Comparison of ENCODE assay signal across 22 cellular contexts in genomic region chr17:56158344-56158743, GRCh38. TPM values are rescaled to one million over a fixed set of nuclear protein-coding genes. Genes with fewer than 3 reads are reported as not detected.
"Had no signal": no experiment of that assay in that cellular context is flagged by ENCODE, and none has a peak within 500 bp of the region (broad histone marks: within the 10 kb centered on the region; RNA-seq: fewer than 3 reads in every experiment).

No MANE protein-coding gene starts in this region.

- H3K27ac ChIP-seq: PC-9, VCaP had no signal

- H2AFZ ChIP-seq: PC-9 had no signal

- H3K4me3 Mint-ChIP-seq: activated CD4-positive, alpha-beta memory T cell treated with anti-CD3 and anti-CD28 coated beads, Interleukin-2, amount 10 ng/mL, durations not matched to agents 7 days and 5 days; activated CD4-positive, alpha-beta T cell treated with anti-CD3 and anti-CD28 coated beads for 36 hours; activated T-cell treated with anti-CD3 and anti-CD28 coated beads, Interleukin-2, amount 50 U/mL, for 72 hours had no signal

- FAIRE-seq: bronchial epithelial cell had no signal

- H3K9me3 ChIP-seq: MG63 had no signal

- DNase-seq: activated CD4-positive, alpha-beta memory T cell treated with anti-CD3 and anti-CD28 coated beads, Interleukin-2, amount 10 ng/mL, durations not matched to agents 7 days and 5 days; activated CD4-positive, alpha-beta T cell treated with anti-CD3 and anti-CD28 coated beads for 36 hours; activated CD4-positive, alpha-beta T cell treated with anti-CD3 and anti-CD28 coated beads, Interleukin-2, amount 50 U/mL, for 1 hour; activated naive CD4-positive, alpha-beta T cell treated with anti-CD3 and anti-CD28 coated beads, Interleukin-2, amount 50 U/mL, for 16 hours; activated T-cell treated with anti-CD3 and anti-CD28 coated beads, Interleukin-2, amount 50 U/mL, for 72 hours; aorta; central memory CD4-positive, alpha-beta T cell; MG63; NCI-H1105 treated with DMSO at 0.1 percent for 48 hours; NCI-H1436 treated with DMSO at 0.1 percent for 48 hours; NCI-H187; NCI-H2081; NCI-H510A treated with DMSO at 0.1 percent for 48 hours; NK-92 treated with Interleukin-12 subunit alpha and Interleukin-12 subunit beta, amount 100 ng/mL, for 24 hours; PC-9; SHP77 treated with DMSO at 0.1 percent for 48 hours had no signal

- H3K27me3 ChIP-seq: MG63 had no signal

- H3K27ac Mint-ChIP-seq: activated CD4-positive, alpha-beta memory T cell treated with anti-CD3 and anti-CD28 coated beads, Interleukin-2, amount 10 ng/mL, durations not matched to agents 7 days and 5 days; activated CD4-positive, alpha-beta T cell treated with anti-CD3 and anti-CD28 coated beads for 36 hours; activated T-helper 2 cell treated with anti-CD3 and anti-CD28 coated beads, Interferon-gamma antibody, Interleukin-2, Interleukin-4, amounts not matched to agents 10 μg/mL and 5 μg/mL and 100 μg/mL, durations not matched to agents 14 hours and 24 hours and 36 hours had no signal

- H3K4me2 ChIP-seq: PC-9 had no signal

- H3K4me3 ChIP-seq: MG63, PC-9 had no signal

- H3K36me3 ChIP-seq: MG63 had no signal

- H3K4me1 Mint-ChIP-seq: activated CD4-positive, alpha-beta memory T cell treated with anti-CD3 and anti-CD28 coated beads, Interleukin-2, amount 10 ng/mL, durations not matched to agents 7 days and 5 days; activated CD4-positive, alpha-beta T cell treated with anti-CD3 and anti-CD28 coated beads for 36 hours had no signal

- ATAC-seq: activated CD4-positive, alpha-beta T cell treated with anti-CD3 and anti-CD28 coated beads for 36 hours; activated T-cell treated with anti-CD3 and anti-CD28 coated beads, Interleukin-2, amount 50 U/mL, for 72 hours had no signal

- H3K9me3 Mint-ChIP-seq: activated CD4-positive, alpha-beta memory T cell treated with anti-CD3 and anti-CD28 coated beads, Interleukin-2, amount 10 ng/mL, durations not matched to agents 7 days and 5 days; activated T-cell treated with anti-CD3 and anti-CD28 coated beads, Interleukin-2, amount 50 U/mL, for 72 hours; activated T-helper 2 cell treated with anti-CD3 and anti-CD28 coated beads, Interferon-gamma antibody, Interleukin-2, Interleukin-4, amounts not matched to agents 10 μg/mL and 5 μg/mL and 100 μg/mL, durations not matched to agents 14 hours and 24 hours and 36 hours had no signal

- H3K27me3 Mint-ChIP-seq: activated CD4-positive, alpha-beta memory T cell treated with anti-CD3 and anti-CD28 coated beads, Interleukin-2, amount 10 ng/mL, durations not matched to agents 7 days and 5 days had no signal

RNA-seq across cellular contexts. Expression of gene ANKFN1, which starts 5.1 kb away (rescaled TPM):
- total RNA-seq: activated CD4-positive, alpha-beta memory T cell treated with anti-CD3 and anti-CD28 coated beads, Interleukin-2, amount 10 ng/mL, durations not matched to agents 7 days and 5 days; activated CD4-positive, alpha-beta T cell treated with anti-CD3 and anti-CD28 coated beads for 36 hours; activated CD8-positive, alpha-beta memory T cell treated with anti-CD3 and anti-CD28 coated beads for 36 hours; activated T-cell treated with anti-CD3 and anti-CD28 coated beads, Interleukin-2, amount 50 U/mL, for 72 hours; activated T-helper 2 cell treated with anti-CD3 and anti-CD28 coated beads, Interferon-gamma antibody, Interleukin-2, Interleukin-4, amounts not matched to agents 10 μg/mL and 5 μg/mL and 100 μg/mL, durations not matched to agents 14 hours and 24 hours and 36 hours; chondrocyte; PC-9; T-helper 2 cell treated with Interferon-gamma antibody and Interleukin-4, amounts not matched to agents 100 ng/mL and 5 ng/mL, for 36 hours had no signal
